ENCODE assay signal across 16 cellular contexts in genomic region chr3:11757441-11757875, GRCh38.
A peak's percentile ranks its signal among the peaks of the same experiment; 100 is the strongest.
DNase-seq lines count a peak whose midpoint lies in the region; ATAC-seq and TF ChIP-seq lines count a peak whose summit lies in the region.
"Had no signal": no experiment of that assay in that cellular context is flagged by ENCODE, and none has a peak within 500 bp of the region (broad histone marks: within the 10 kb centered on the region; RNA-seq: fewer than 3 reads in every experiment).

No MANE protein-coding gene starts in this region.

- no peak overlapping the region for H3K4me3 ChIP-seq in NB4 (ENCODE audit: low read depth, low read length)
- H3K4me3 ChIP-seq in choroid plexus epithelial cell (ENCODE audit: low read depth, low read length), result no peak overlapping the region
- no peak overlapping the region for H3K4me3 ChIP-seq in psoas muscle
- no peak overlapping the region for H3K4me3 ChIP-seq in left ventricle myocardium inferior
- H3K4me3 ChIP-seq: cardiac muscle cell, tibial nerve had no signal

- H3K4me3 Mint-ChIP-seq in type B pancreatic cell, result no peak overlapping the region
- H3K4me3 Mint-ChIP-seq: natural killer cell had no signal

- TF ChIP-seq CTCF in NB4 (IDR thresholded peaks at IDR 0.05; ENCODE audit: low read depth, low read length) (no peak), choroid plexus epithelial cell (conservative IDR thresholded peaks at IDR 0.05; ENCODE audit: low read depth, low read length) (no peak), psoas muscle (IDR thresholded peaks at IDR 0.05) (no peak), left ventricle myocardium inferior (IDR thresholded peaks at IDR 0.05; ENCODE audit: borderline replicate concordance) (no peak), type B pancreatic cell (conservative IDR thresholded peaks at IDR 0.05) (no peak)

- H3K27ac ChIP-seq in psoas muscle, result peak overlapping the region; percentile 39
- no peak overlapping the region for H3K27ac ChIP-seq in left ventricle myocardium inferior (replicated peaks)
- H3K27ac ChIP-seq: cardiac muscle cell, tibial nerve had no signal

- peaks cover 13% of the 10 kb centered on the region for H3K4me1 Mint-ChIP-seq in type B pancreatic cell (ENCODE audit: unreplicated experiment)
- H3K4me1 Mint-ChIP-seq: natural killer cell had no signal

- peaks cover 4% of the 10 kb centered on the region for H3K9me3 Mint-ChIP-seq in type B pancreatic cell
- H3K9me3 Mint-ChIP-seq: activated T-helper 2 cell treated with anti-CD3 and anti-CD28 coated beads, Interferon-gamma antibody, Interleukin-2, Interleukin-4, amounts not matched to agents 10 μg/mL and 5 μg/mL and 100 μg/mL, durations not matched to agents 14 hours and 24 hours and 36 hours; natural killer cell had no signal

- no peaks in the 10 kb centered on the region for H3K4me1 ChIP-seq in psoas muscle
- H3K4me1 ChIP-seq in left ventricle myocardium inferior, result no peaks in the 10 kb centered on the region
- H3K4me1 ChIP-seq: tibial nerve had no signal

- H3K36me3 ChIP-seq in psoas muscle (ENCODE audit: insufficient read depth in 1 of 2, low read depth in 1 of 2) (no peaks in the 10 kb centered on the region), left ventricle myocardium inferior (no peaks in the 10 kb centered on the region)
- H3K36me3 ChIP-seq: cardiac muscle cell, tibial nerve had no signal

- no peak for TF ChIP-seq POLR2A in NB4 (IDR thresholded peaks at IDR 0.05; ENCODE audit: extremely low read depth, insufficient read length)

- H3K27me3 Mint-ChIP-seq in type B pancreatic cell, result no peaks in the 10 kb centered on the region

- H3K27me3 ChIP-seq in psoas muscle (ENCODE audit: insufficient read depth in 3 of 3, low read length in 2 of 3) (peaks cover 0 to 1% (median 0%) of the 10 kb centered on the region in 3 donors), left ventricle myocardium inferior (ENCODE audit: low read depth) (no peaks in the 10 kb centered on the region)
- H3K27me3 ChIP-seq: cardiac muscle cell, tibial nerve had no signal

- no peaks in the 10 kb centered on the region for H3K9me3 ChIP-seq in psoas muscle
- no peaks in the 10 kb centered on the region for H3K9me3 ChIP-seq in left ventricle myocardium inferior (replicated peaks)
- H3K9me3 ChIP-seq: tibial nerve had no signal

- DNase-seq in NCI-H524 (lab: John Stamatoyannopoulos, UW), result peak; percentile 8 to 72
- DNase-seq in NCI-H524 treated with DMSO at 0.1 percent for 48 hours (lab: John Stamatoyannopoulos, UW), result no peak
- DNase-seq in NB4 (ENCODE audit: low read depth), result peak; percentile 74
- peak; percentile 57 for DNase-seq in choroid plexus epithelial cell (ENCODE audit: low read depth)
- peak in 1 of 2 donors; percentile 22 for DNase-seq in psoas muscle
- no peak for DNase-seq in left ventricle myocardium inferior
- no peak for DNase-seq in type B pancreatic cell (ENCODE audit: extremely low spot score, unreplicated experiment)
- DNase-seq: activated CD4-positive, alpha-beta T cell treated with anti-CD3 and anti-CD28 coated beads for 1 hour; DMS79 treated with DMSO at 0.1 percent for 48 hours; natural killer cell; NCI-H510A; small intestine had no signal

- intact Hi-C loops in psoas muscle (cut with DNase I) (no loop called here), left ventricle myocardium inferior (cut with micrococcal nuclease) (no loop called here)

- H3K27ac Mint-ChIP-seq in type B pancreatic cell, result no peak overlapping the region
- H3K27ac Mint-ChIP-seq: activated T-helper 2 cell treated with anti-CD3 and anti-CD28 coated beads, Interferon-gamma antibody, Interleukin-2, Interleukin-4, amounts not matched to agents 10 μg/mL and 5 μg/mL and 100 μg/mL, durations not matched to agents 14 hours and 24 hours and 36 hours; natural killer cell had no signal

- ATAC-seq in psoas muscle (peak; percentile 50 to 78 (median 66)), GM18868 (IDR thresholded peaks at IDR 0.05; ENCODE audit: unreplicated experiment) (no peak)

- 47 to 59% (median 59%) methylated on average over 9 of the region's 9 CpGs for WGBS in psoas muscle, 3 donors

- no peaks in the 10 kb centered on the region for H3K36me3 Mint-ChIP-seq in type B pancreatic cell
- H3K36me3 Mint-ChIP-seq: natural killer cell had no signal

Comparison
In these comparisons a context has a peak if more than half of its experiments do, and no peak if none do; other contexts are left out.
1. DNase-seq: peak in NCI-H524 (2 of 2), NB4 (single experiment) and choroid plexus epithelial cell (single experiment); none in NCI-H524 treated with DMSO at 0.1 percent for 48 hours (single experiment), left ventricle myocardium inferior (single experiment) and type B pancreatic cell (single experiment).